Comparison of ENCODE assay signal across 1 cellular context in genomic region chr1:27406787-27407186, GRCh38.
TF ChIP-seq lines count a peak whose summit lies in the region.

No MANE protein-coding gene starts in this region.

TF ChIP-seq in K562, 482 proteins besides CTCF, POLR2A, EP300 and RAD21:
- TF ChIP-seq POLR2AphosphoS5 (IDR thresholded peaks at IDR 0.05; ENCODE audit: control insufficient read depth, insufficient read depth, low read depth, low read length), result 0 out of 2 replicates have a peak, but pooled peaks have one; percentile 1
